ENCODE assay signal across 8 cellular contexts in genomic region chr4:42656986-42657792, GRCh38. TPM values are rescaled to one million over a fixed set of nuclear protein-coding genes. Genes with fewer than 3 reads are reported as not detected.
A peak's percentile ranks its signal among the peaks of the same experiment; 100 is the strongest.
DNase-seq lines count a peak whose midpoint lies in the region; ATAC-seq, FAIRE-seq and TF ChIP-seq lines count a peak whose summit lies in the region.

Gene ATP8A1 (minus strand): TSS chr4:42657105. CDS start chr4:42656873, 232 bp downstream.

- H3K36me3 ChIP-seq in HepG2 (replicated peaks in 1 of 2; ENCODE audit: control insufficient read depth in 1 of 2, insufficient read depth in 2 of 2, low read length in 2 of 2) = no peaks in the 10 kb centered on the region

- H3K4me3 ChIP-seq in HepG2 (replicated peaks in 1 of 3; ENCODE audit: insufficient read depth in 1 of 3, low read depth in 2 of 3, low read length in 3 of 3) = peak within 1 kb of the TSS; percentile 71 to 83 (median 75)

- intact Hi-C loops in HepG2 (cut with micrococcal nuclease; ENCODE audit: unreplicated experiment) = loop anchor here (2.0 kb wide), 1 partner anchor 88 kb away; no protein-coding TSS in a partner anchor

- BruUV-seq in HepG2 (replicated peaks; lab: Mats Ljungman, UMichigan) = no TSS peak

- no peak for FAIRE-seq in HepG2 (lab: Jason Lieb, UNC)

- peak within 1 kb of the TSS; percentile 100 for H2AFZ ChIP-seq in HepG2 (ENCODE audit: low read length)

- H3K79me2 ChIP-seq in HepG2 (ENCODE audit: insufficient read depth, low read length) = no peaks in the 10 kb centered on the region

- POLR2A ChIA-PET in HepG2 (lab: Yijun Ruan, JAX) = interaction anchor here (0.6 to 1.4 kb wide), 2 partner anchors 45 to 667 kb away, joined by 3 to 4 read pairs; partner anchors contain the start of gene SLC30A9

- peak within 1 kb of the TSS; percentile 95 for H3K4me2 ChIP-seq in HepG2 (ENCODE audit: low read depth, low read length)

- peak; percentile 13; the same call in 1 of the 2 replicates for TF ChIP-seq CTCF in HepG2 (CRISPR knock-in tag; IDR thresholded peaks at IDR 0.05)

- H3K27me3 ChIP-seq in HepG2 (ENCODE audit: control insufficient read depth in 1 of 2, insufficient read depth in 2 of 2, low read length in 2 of 2) = no peaks in the 10 kb centered on the region

- in situ Hi-C loops in HepG2 (cut with HindIII; ENCODE audit: extremely low pct_ligation_motif_present, low pct_unique_long_range_greater_than_20kb) = no loop called here

- peak within 1 kb of the TSS; percentile 87 for H3K27ac ChIP-seq in HepG2 (ENCODE audit: extremely low read length, insufficient read depth, low read length)

- ATAC-seq in GM19438 (IDR thresholded peaks at IDR 0.05; ENCODE audit: low read depth, unreplicated experiment) = peak; percentile 63
- ATAC-seq in HG03571 (IDR thresholded peaks at IDR 0.05; ENCODE audit: unreplicated experiment) = peak; percentile 69
- ATAC-seq in HepG2 = peak; percentile 89

- TF ChIP-seq POLR2A in HepG2 (IDR thresholded peaks at IDR 0.05; ENCODE audit: insufficient read depth in 1 of 2, low read depth in 2 of 2, low read length in 2 of 2) = peak; percentile 82 to 92

- TF ChIP-seq EP300 in HepG2 (IDR thresholded peaks at IDR 0.05; ENCODE audit: low read depth in 2 of 2, low read length in 2 of 2) (no peak), HepG2 (CRISPR knock-in tag; IDR thresholded peaks at IDR 0.05; ENCODE audit: borderline replicate concordance) (no peak)

- CTCF ChIA-PET in HepG2 (lab: Yijun Ruan, JAX; ENCODE audit: low intra/inter-chr PET ratio, low total read pairs) = no interaction called here

- H3K4me1 ChIP-seq in HepG2 (ENCODE audit: insufficient read depth, low read length) = peaks cover 34% of the 10 kb centered on the region

- peak; percentile 19; the same call in 1 of the 2 replicates for TF ChIP-seq RAD21 in HepG2 (CRISPR knock-in tag; IDR thresholded peaks at IDR 0.05)

- DNase-seq in CD1c-positive myeloid dendritic cell (ENCODE audit: extremely low spot score) = peak; percentile 96
- peak; percentile 91 for DNase-seq in NCI-H774 (lab: John Stamatoyannopoulos, UW)
- peak; percentile 90 to 92 for DNase-seq in activated CD4-positive, alpha-beta T cell treated with anti-CD3 and anti-CD28 coated beads, Interleukin-2, amount 50 U/mL, for 4 hours
- DNase-seq in dermis blood vessel endothelial cell = peak; percentile 90
- DNase-seq in HepG2 (ENCODE audit: low spot score) = peak; percentile 66
- peak; percentile 90 to 92 for DNase-seq in stimulated activated CD4-positive, alpha-beta T cell treated with anti-CD3 and anti-CD28 coated beads, Interleukin-2, amount 100 ng/mL, for 48 hours

- H3K9ac ChIP-seq in HepG2 (ENCODE audit: insufficient read depth, low read depth, low read length) = peak within 1 kb of the TSS; percentile 82

- WGBS in HepG2 (ENCODE audit: low lambda C conversion rate) = no CpG with 5 or more reads among the region's 68 CpGs

- no peaks in the 10 kb centered on the region for H4K20me1 ChIP-seq in HepG2 (ENCODE audit: insufficient read depth, low read length)

- no peaks in the 10 kb centered on the region for H3K9me3 ChIP-seq in HepG2 (ENCODE audit: low read length)

TF ChIP-seq in HepG2, 621 proteins besides CTCF, POLR2A, EP300 and RAD21 (continues in another document):
- TF ChIP-seq BCL6 (CRISPR knock-in tag; IDR thresholded peaks at IDR 0.05) = 0 out of 2 replicates have a peak, but pooled peaks have one; percentile 41
- TF ChIP-seq, protein P1, sequence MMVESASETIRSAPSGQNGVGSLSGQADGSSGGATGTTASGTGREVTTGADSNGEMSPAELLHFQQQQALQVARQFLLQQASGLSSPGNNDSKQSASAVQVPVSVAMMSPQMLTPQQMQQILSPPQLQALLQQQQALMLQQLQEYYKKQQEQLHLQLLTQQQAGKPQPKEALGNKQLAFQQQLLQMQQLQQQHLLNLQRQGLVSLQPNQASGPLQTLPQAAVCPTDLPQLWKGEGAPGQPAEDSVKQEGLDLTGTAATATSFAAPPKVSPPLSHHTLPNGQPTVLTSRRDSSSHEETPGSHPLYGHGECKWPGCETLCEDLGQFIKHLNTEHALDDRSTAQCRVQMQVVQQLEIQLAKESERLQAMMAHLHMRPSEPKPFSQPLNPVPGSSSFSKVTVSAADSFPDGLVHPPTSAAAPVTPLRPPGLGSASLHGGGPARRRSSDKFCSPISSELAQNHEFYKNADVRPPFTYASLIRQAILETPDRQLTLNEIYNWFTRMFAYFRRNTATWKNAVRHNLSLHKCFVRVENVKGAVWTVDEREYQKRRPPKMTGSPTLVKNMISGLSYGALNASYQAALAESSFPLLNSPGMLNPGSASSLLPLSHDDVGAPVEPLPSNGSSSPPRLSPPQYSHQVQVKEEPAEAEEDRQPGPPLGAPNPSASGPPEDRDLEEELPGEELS (CRISPR knock-in tag; IDR thresholded peaks at IDR 0.05) = 0 out of 2 replicates have a peak, but pooled peaks have one; percentile 10
- TF ChIP-seq, protein P2, sequence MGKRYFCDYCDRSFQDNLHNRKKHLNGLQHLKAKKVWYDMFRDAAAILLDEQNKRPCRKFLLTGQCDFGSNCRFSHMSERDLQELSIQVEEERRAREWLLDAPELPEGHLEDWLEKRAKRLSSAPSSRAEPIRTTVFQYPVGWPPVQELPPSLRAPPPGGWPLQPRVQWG (CRISPR knock-in tag; IDR thresholded peaks at IDR 0.05; ENCODE audit: borderline replicate concordance, low read depth) = no peak
- peak; percentile 77; the same call in 1 of the 2 replicates for TF ChIP-seq ZNF256 (CRISPR knock-in tag; conservative IDR thresholded peaks at IDR 0.05)
- 0 out of 2 replicates have a peak, but pooled peaks have one; percentile 48 for TF ChIP-seq GTF3A (CRISPR knock-in tag; conservative IDR thresholded peaks at IDR 0.05)
- peak; percentile 52 for TF ChIP-seq YY1 (IDR thresholded peaks at IDR 0.05; ENCODE audit: insufficient read depth, insufficient replicate concordance, low read depth, low read length)
- peak; percentile 68 for TF ChIP-seq ZGPAT (CRISPR knock-in tag; IDR thresholded peaks at IDR 0.05)
- TF ChIP-seq CBFB (CRISPR knock-in tag; IDR thresholded peaks at IDR 0.05) = peak; percentile 42; the same call in 1 of the 2 replicates
- peak; percentile 80 for TF ChIP-seq HOXA5 (CRISPR knock-in tag; IDR thresholded peaks at IDR 0.05)
- TF ChIP-seq SRF (IDR thresholded peaks at IDR 0.05; ENCODE audit: low read depth, low read length) = peak; percentile 1; the same call in 1 of the 2 replicates
- TF ChIP-seq MED1 (CRISPR knock-in tag; IDR thresholded peaks at IDR 0.05) = peak; percentile 24; the same call in 1 of the 2 replicates
- TF ChIP-seq JUND (CRISPR knock-in tag; IDR thresholded peaks at IDR 0.05) = peak; percentile 21; the same call in 1 of the 2 replicates

RNA-seq across cellular contexts. Expression of gene ATP8A1, which starts in this region (rescaled TPM):
- total RNA-seq in dermis blood vessel endothelial cell (16.7 and 40.8 TPM in 2 replicates), HepG2 (2016; rRNA removed; fragmentation: Illumina TruSeq; extraction: Trizol) (4.8 and 6.2 TPM in 2 replicates)
- total RNA-seq in HepG2 (2016; cell fraction: cytosol; rRNA removed; fragmentation: Illumina TruSeq; extraction: Trizol; ENCODE audit: low read depth) = 1.1 TPM in 2 replicates
- total RNA-seq in HepG2 (2016; cell fraction: insoluble cytoplasmic fraction; rRNA removed; fragmentation: Illumina TruSeq; extraction: Trizol) = 2.5 and 5.3 TPM in 2 replicates
- total RNA-seq in HepG2 (2016; cell fraction: membrane; rRNA removed; fragmentation: Illumina TruSeq; extraction: Trizol) = 1.4 and 1.5 TPM in 2 replicates
- 21.5 and 21.6 TPM in 2 replicates for total RNA-seq in HepG2 (2016; cell fraction: nucleus; rRNA removed; fragmentation: Illumina TruSeq; extraction: Trizol)
- polyA plus RNA-seq in HepG2 (2011; rRNA removed) = 1.7 and 2.2 TPM in 2 replicates
- polyA plus RNA-seq in HepG2 (2011; cell fraction: cytosol; rRNA removed) = 0.27 and 0.77 TPM in 2 replicates
- polyA plus RNA-seq in HepG2 (2011; cell fraction: nucleus; rRNA removed) = 4.0 and 8.0 TPM in 2 replicates
- polyA plus RNA-seq in HepG2 (2012) = 1.9 and 3.0 TPM in 2 replicates
- 0.10 and 0.37 TPM in 2 replicates for polyA plus RNA-seq in HepG2 (2016; cell fraction: cytosol; fragmentation: Illumina TruSeq; extraction: Trizol; ENCODE audit: low read depth)
- 1.2 and 2.5 TPM in 2 replicates for polyA plus RNA-seq in HepG2 (2016; cell fraction: insoluble cytoplasmic fraction; fragmentation: Illumina TruSeq; extraction: Trizol; ENCODE audit: low read depth)
- polyA plus RNA-seq in HepG2 (2016; cell fraction: membrane; fragmentation: Illumina TruSeq; extraction: Trizol; ENCODE audit: low read depth) = 0.23 and 0.33 TPM in 2 replicates
- polyA plus RNA-seq in HepG2 (2016; cell fraction: nucleus; fragmentation: Illumina TruSeq; extraction: Trizol; ENCODE audit: insufficient read depth, low read depth) = 12.3 and 13.7 TPM in 2 replicates
- 1.8 and 1.9 TPM in 2 replicates for polyA minus RNA-seq in HepG2 (2011; rRNA and poly(A)+ RNA removed; ENCODE audit: low replicate concordance)
- polyA minus RNA-seq in HepG2 (2011; cell fraction: cytosol; rRNA and poly(A)+ RNA removed) = 1.5 and 2.2 TPM in 2 replicates
- 32.2 and 38.3 TPM in 2 replicates for polyA minus RNA-seq in HepG2 (2011; cell fraction: nucleus; rRNA and poly(A)+ RNA removed)

Comparison
In these comparisons a context has a peak if more than half of its experiments do, and no peak if none do; other contexts are left out.
1. Peak in every context shown above with its lines: DNase-seq, ATAC-seq, H3K4me3 ChIP-seq and H3K27ac ChIP-seq.